Comparison of ENCODE assay signal across 11 cellular contexts in genomic region chr14:102772781-102773570, GRCh38. TPM values are rescaled to one million over a fixed set of nuclear protein-coding genes. Genes with fewer than 3 reads are reported as not detected.
DNase-seq lines count a peak whose midpoint lies in the region; ATAC-seq and TF ChIP-seq lines count a peak whose summit lies in the region.
"Had no signal": no experiment of that assay in that cellular context is flagged by ENCODE, and none has a peak within 500 bp of the region (broad histone marks: within the 10 kb centered on the region; RNA-seq: fewer than 3 reads in every experiment).

No MANE protein-coding gene starts in this region.

- H3K27me3 ChIP-seq in WERI-Rb-1 (ENCODE audit: insufficient read depth, low read depth, severe bottlenecking): no peaks in the 10 kb centered on the region

- H3K36me3 Mint-ChIP-seq in nephron progenitor cell (ENCODE audit: low read depth): no peaks in the 10 kb centered on the region

- TF ChIP-seq CTCF in WERI-Rb-1 (IDR thresholded peaks at IDR 0.05; ENCODE audit: low read depth, low read length) (peak; percentile 67), nephron progenitor cell (IDR thresholded peaks at IDR 0.05) (peak; percentile 35)

- no peak for ATAC-seq in HG03280 (IDR thresholded peaks at IDR 0.05; ENCODE audit: unreplicated experiment)

- H3K27ac Mint-ChIP-seq in nephron progenitor cell: no peak overlapping the region

- H3K36me3 ChIP-seq in WERI-Rb-1: no peaks in the 10 kb centered on the region

- DNase-seq in NCI-H82 (lab: John Stamatoyannopoulos, UW) (peak; percentile 79), NCI-H82 treated with DMSO at 0.1 percent for 48 hours (lab: John Stamatoyannopoulos, UW; ENCODE audit: unreplicated experiment) (no peak), LHCN-M2 (ENCODE audit: low read depth) (peak; percentile 19), WERI-Rb-1 (peak; percentile 55), nephron progenitor cell (no peak), NCI-H2171 (lab: John Stamatoyannopoulos, UW) (no peak), cerebellum (ENCODE audit: low spot score) (no peak)
- DNase-seq: activated CD4-positive, alpha-beta T cell treated with anti-CD3 and anti-CD28 coated beads, Interleukin-2, amount 50 U/mL, for 4 hours; KG1 had no signal

- H3K4me3 Mint-ChIP-seq in nephron progenitor cell: no peak overlapping the region

- H3K9me3 ChIP-seq in WERI-Rb-1 (ENCODE audit: severe bottlenecking): no peaks in the 10 kb centered on the region

- no peaks in the 10 kb centered on the region for H3K9me3 Mint-ChIP-seq in nephron progenitor cell

- no peak overlapping the region for H3K4me3 ChIP-seq in WERI-Rb-1 (ENCODE audit: low read depth, low read length)

- H3K27ac ChIP-seq in WERI-Rb-1: no peak overlapping the region
- H3K27ac ChIP-seq: C4-2B had no signal

- peaks cover 24% of the 10 kb centered on the region for H3K4me1 Mint-ChIP-seq in nephron progenitor cell

- peaks cover 18% of the 10 kb centered on the region for H3K27me3 Mint-ChIP-seq in nephron progenitor cell (ENCODE audit: low read depth, poor library complexity)

RNA-seq across cellular contexts. Expression of gene TRAF3, which starts 4.3 kb away (rescaled TPM):
- total RNA-seq in LHCN-M2 (2014; rRNA removed): 15.9 and 17.0 TPM in 2 replicates
- polyA plus RNA-seq in LHCN-M2 (2012): 10.5 TPM
- 17.8 TPM for total RNA-seq in cerebellum

Comparison
In these comparisons a context has a peak if more than half of its experiments do, and no peak if none do; other contexts are left out.
1. DNase-seq: peak in NCI-H82 (single experiment), LHCN-M2 (single experiment) and WERI-Rb-1 (single experiment); none in NCI-H82 treated with DMSO at 0.1 percent for 48 hours (single experiment), nephron progenitor cell (single experiment), NCI-H2171 (single experiment) and cerebellum (single experiment).